In genomic region chr6:31528821-31529328, GRCh38 we compare ENCODE assay signal across 14 cellular contexts. TPM values are rescaled to one million over a fixed set of nuclear protein-coding genes. Genes with fewer than 3 reads are reported as not detected.
A peak's percentile ranks its signal among the peaks of the same experiment; 100 is the strongest.
DNase-seq lines count a peak whose midpoint lies in the region; ATAC-seq and TF ChIP-seq lines count a peak whose summit lies in the region.
"Had no signal": no experiment of that assay in that cellular context is flagged by ENCODE, and none has a peak within 500 bp of the region (broad histone marks: within the 10 kb centered on the region; RNA-seq: fewer than 3 reads in every experiment).

A gene with protein sequence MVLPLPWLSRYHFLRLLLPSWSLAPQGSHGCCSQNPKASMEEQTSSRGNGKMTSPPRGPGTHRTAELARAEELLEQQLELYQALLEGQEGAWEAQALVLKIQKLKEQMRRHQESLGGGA (plus strand): TSS chr6:31528962. CDS start chr6:31529015, 53 bp downstream.

- no peaks in the 10 kb centered on the region for H3K4me1 ChIP-seq in lower lobe of right lung
- H3K4me1 ChIP-seq: esophagus squamous epithelium had no signal

- H3K27me3 Mint-ChIP-seq in activated CD8-positive, alpha-beta T cell treated with anti-CD3 and anti-CD28 coated beads, Interleukin-2, amount 10 ng/mL, durations not matched to agents 7 days and 5 days (ENCODE audit: low read depth), result no peaks in the 10 kb centered on the region
- H3K27me3 Mint-ChIP-seq: activated CD4-positive, alpha-beta memory T cell treated with anti-CD3 and anti-CD28 coated beads, Interleukin-2, amount 10 ng/mL, durations not matched to agents 7 days and 5 days; stimulated activated naive CD8-positive, alpha-beta T cell treated with anti-CD3 and anti-CD28 coated beads, Interleukin-15, Interleukin-2, amounts not matched to agents 100 ng/mL and 50 ng/mL, for 24 hours had no signal

- H3K4me3 Mint-ChIP-seq in activated CD8-positive, alpha-beta T cell treated with anti-CD3 and anti-CD28 coated beads, Interleukin-2, amount 10 ng/mL, durations not matched to agents 7 days and 5 days, result no peak within 1 kb of the TSS
- H3K4me3 Mint-ChIP-seq: activated CD4-positive, alpha-beta memory T cell treated with anti-CD3 and anti-CD28 coated beads, Interleukin-2, amount 10 ng/mL, durations not matched to agents 7 days and 5 days; stimulated activated naive CD8-positive, alpha-beta T cell treated with anti-CD3 and anti-CD28 coated beads, Interleukin-15, Interleukin-2, amounts not matched to agents 100 ng/mL and 50 ng/mL, for 24 hours; T-helper 1 cell treated with Interleukin-12 subunit alpha and Interleukin-12 subunit beta and Interleukin-4 antibody, amounts not matched to agents 30 μg/mL and 1 μg/mL, for 36 hours had no signal

- peak; percentile 25 for DNase-seq in stimulated activated CD4-positive, alpha-beta T cell treated with anti-CD3 and anti-CD28 coated beads, Interleukin-15, amount 100 ng/mL, for 24 hours
- DNase-seq in stimulated activated CD4-positive, alpha-beta T cell treated with anti-CD3 and anti-CD28 coated beads, Interleukin-4, amount 100 ng/mL, for 24 hours, result no peak
- DNase-seq in activated CD8-positive, alpha-beta T cell treated with anti-CD3 and anti-CD28 coated beads, Interleukin-2, amount 10 ng/mL, durations not matched to agents 7 days and 5 days, result no peak
- DNase-seq in lower lobe of right lung (no peak), SKM-1 (lab: John Stamatoyannopoulos, UW; ENCODE audit: unreplicated experiment) (no peak)
- DNase-seq: activated CD4-positive, alpha-beta memory T cell treated with anti-CD3 and anti-CD28 coated beads, Interleukin-2, amount 10 ng/mL, durations not matched to agents 7 days and 5 days; BE2C; esophagus squamous epithelium; NCI-H510A had no signal

- intact Hi-C loops in lower lobe of right lung (cut with DNase I), result no loop called here

- peaks cover 14% of the 10 kb centered on the region for H3K4me1 Mint-ChIP-seq in activated CD8-positive, alpha-beta T cell treated with anti-CD3 and anti-CD28 coated beads, Interleukin-2, amount 10 ng/mL, durations not matched to agents 7 days and 5 days (ENCODE audit: low read depth)

- CTCF ChIA-PET in activated CD8-positive, alpha-beta T cell treated with anti-CD3 and anti-CD28 coated beads, Interleukin-2, amount 10 ng/mL, durations not matched to agents 7 days and 5 days (lab: Charles Lee), result interaction anchor here (0.9 to 2.5 kb wide), 3 partner anchors 32 to 70 kb away, joined by 3 to 6 read pairs (median 3); no protein-coding TSS in a partner anchor

- no peaks in the 10 kb centered on the region for H3K9me3 ChIP-seq in lower lobe of right lung
- H3K9me3 ChIP-seq: BE2C, esophagus squamous epithelium had no signal

- H3K27ac Mint-ChIP-seq in activated CD8-positive, alpha-beta T cell treated with anti-CD3 and anti-CD28 coated beads, Interleukin-2, amount 10 ng/mL, durations not matched to agents 7 days and 5 days, result no peak within 1 kb of the TSS
- H3K27ac Mint-ChIP-seq: activated CD4-positive, alpha-beta memory T cell treated with anti-CD3 and anti-CD28 coated beads, Interleukin-2, amount 10 ng/mL, durations not matched to agents 7 days and 5 days; stimulated activated naive CD8-positive, alpha-beta T cell treated with anti-CD3 and anti-CD28 coated beads, Interleukin-15, Interleukin-2, amounts not matched to agents 100 ng/mL and 50 ng/mL, for 24 hours; T-helper 1 cell treated with Interleukin-12 subunit alpha and Interleukin-12 subunit beta and Interleukin-4 antibody, amounts not matched to agents 30 μg/mL and 1 μg/mL, for 36 hours had no signal

- peak; percentile 28 for ATAC-seq in activated CD8-positive, alpha-beta T cell treated with anti-CD3 and anti-CD28 coated beads, Interleukin-2, amount 10 ng/mL, durations not matched to agents 7 days and 5 days
- ATAC-seq in lower lobe of right lung (peak; percentile 18 to 33), GM18861 (IDR thresholded peaks at IDR 0.05; ENCODE audit: unreplicated experiment) (no peak), HG02571 (IDR thresholded peaks at IDR 0.05; ENCODE audit: unreplicated experiment) (no peak), GM18907 (IDR thresholded peaks at IDR 0.05; ENCODE audit: unreplicated experiment) (no peak)

- TF ChIP-seq CTCF in lower lobe of right lung (IDR thresholded peaks at IDR 0.05), result no peak

- H3K36me3 ChIP-seq in lower lobe of right lung, result peaks cover 45% of the 10 kb centered on the region

- H3K27me3 ChIP-seq in lower lobe of right lung (ENCODE audit: low read depth), result no peaks in the 10 kb centered on the region
- H3K27me3 ChIP-seq: BE2C, esophagus squamous epithelium had no signal

- no peak within 1 kb of the TSS for H3K27ac ChIP-seq in lower lobe of right lung

- no peaks in the 10 kb centered on the region for H3K9me3 Mint-ChIP-seq in activated CD8-positive, alpha-beta T cell treated with anti-CD3 and anti-CD28 coated beads, Interleukin-2, amount 10 ng/mL, durations not matched to agents 7 days and 5 days (ENCODE audit: insufficient read depth)
- H3K9me3 Mint-ChIP-seq: activated CD4-positive, alpha-beta memory T cell treated with anti-CD3 and anti-CD28 coated beads, Interleukin-2, amount 10 ng/mL, durations not matched to agents 7 days and 5 days; stimulated activated naive CD8-positive, alpha-beta T cell treated with anti-CD3 and anti-CD28 coated beads, Interleukin-15, Interleukin-2, amounts not matched to agents 100 ng/mL and 50 ng/mL, for 24 hours; T-helper 1 cell treated with Interleukin-12 subunit alpha and Interleukin-12 subunit beta and Interleukin-4 antibody, amounts not matched to agents 30 μg/mL and 1 μg/mL, for 36 hours had no signal

- H3K36me3 Mint-ChIP-seq in activated CD8-positive, alpha-beta T cell treated with anti-CD3 and anti-CD28 coated beads, Interleukin-2, amount 10 ng/mL, durations not matched to agents 7 days and 5 days (ENCODE audit: low read depth), result peaks cover 41% of the 10 kb centered on the region

- no peak within 1 kb of the TSS for H3K4me3 ChIP-seq in lower lobe of right lung
- H3K4me3 ChIP-seq: esophagus squamous epithelium had no signal

- POLR2A ChIA-PET in activated CD8-positive, alpha-beta T cell treated with anti-CD3 and anti-CD28 coated beads, Interleukin-2, amount 10 ng/mL, durations not matched to agents 7 days and 5 days (lab: Charles Lee), result interaction anchor here (0.7 to 1.8 kb wide), 3 partner anchors 12 to 34 kb away, joined by 3 to 7 read pairs (median 6); partner anchors contain the start of gene DDX39B

RNA-seq across cellular contexts. Expression of the gene that starts here (rescaled TPM):
- not detected for total RNA-seq in activated CD8-positive, alpha-beta T cell treated with anti-CD3 and anti-CD28 coated beads, Interleukin-2, amount 10 ng/mL, durations not matched to agents 7 days and 5 days
- not detected for total RNA-seq in lower lobe of right lung
- total RNA-seq: activated CD4-positive, alpha-beta memory T cell treated with anti-CD3 and anti-CD28 coated beads, Interleukin-2, amount 10 ng/mL, durations not matched to agents 7 days and 5 days; esophagus squamous epithelium had no signal

Comparison
In these comparisons a context has a peak if more than half of its experiments do, and no peak if none do; other contexts are left out.
1. Peak in ATAC-seq in activated CD8-positive, alpha-beta T cell treated with anti-CD3 and anti-CD28 coated beads, Interleukin-2, amount 10 ng/mL, durations not matched to agents 7 days and 5 days; RNA of the gene not detected or under 1 TPM.
2. Peak in ATAC-seq in lower lobe of right lung; RNA of the gene not detected or under 1 TPM.